ENCODE assay signal across 1 cellular context in the genomic region with DNA sequence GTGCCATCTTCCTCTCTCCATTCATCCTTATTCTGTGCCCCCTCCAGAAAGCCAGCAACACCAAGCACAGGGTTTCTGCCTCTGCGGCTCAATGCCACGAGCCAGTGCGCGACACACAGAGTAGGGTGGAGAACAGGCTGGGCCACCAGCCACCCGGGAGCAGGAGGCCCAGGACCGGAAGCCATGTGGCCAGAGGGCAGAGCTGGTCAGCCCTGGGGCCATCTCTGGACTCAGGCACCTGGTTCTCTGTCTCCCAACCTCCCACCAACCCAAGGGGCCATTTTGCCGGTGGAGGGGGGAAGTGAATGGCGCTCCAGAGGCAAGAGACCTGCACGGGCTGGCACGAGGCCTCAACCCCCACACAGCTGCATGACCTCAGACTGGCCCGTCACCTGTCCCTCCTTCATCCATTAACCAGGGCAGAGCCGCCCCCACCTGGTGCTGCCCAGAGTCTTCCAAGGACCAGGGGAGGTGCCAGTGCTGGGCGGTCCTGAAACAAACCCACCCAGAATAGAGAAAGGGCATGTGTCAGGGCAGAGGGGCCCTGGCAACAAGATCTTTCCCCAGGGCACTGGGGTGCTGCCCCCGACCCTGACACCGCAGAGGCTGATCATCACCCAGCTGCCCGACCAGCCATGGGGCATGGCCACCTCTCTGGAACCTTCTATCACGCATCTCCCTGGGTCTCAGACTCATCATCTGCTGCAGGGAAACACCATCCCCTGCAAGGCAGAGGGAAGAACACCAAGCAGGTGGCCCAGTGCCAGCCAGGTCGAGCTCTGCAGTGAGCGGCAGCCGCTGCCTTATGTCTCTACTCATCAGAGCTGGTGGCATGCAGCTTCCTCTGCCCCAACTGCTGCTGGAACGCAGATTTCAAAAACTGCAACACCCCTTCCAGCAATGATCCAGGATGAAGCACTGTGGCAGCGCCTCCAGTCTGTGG.
TF ChIP-seq lines count a peak whose summit lies in the region.

No MANE protein-coding gene starts in this region.

TF ChIP-seq in IMR-90, 13 proteins besides CTCF, POLR2A, EP300 and RAD21:
- no peak for TF ChIP-seq MAZ (IDR thresholded peaks at IDR 0.05; ENCODE audit: borderline replicate concordance, low read depth, low read length)
- TF ChIP-seq, protein P1, sequence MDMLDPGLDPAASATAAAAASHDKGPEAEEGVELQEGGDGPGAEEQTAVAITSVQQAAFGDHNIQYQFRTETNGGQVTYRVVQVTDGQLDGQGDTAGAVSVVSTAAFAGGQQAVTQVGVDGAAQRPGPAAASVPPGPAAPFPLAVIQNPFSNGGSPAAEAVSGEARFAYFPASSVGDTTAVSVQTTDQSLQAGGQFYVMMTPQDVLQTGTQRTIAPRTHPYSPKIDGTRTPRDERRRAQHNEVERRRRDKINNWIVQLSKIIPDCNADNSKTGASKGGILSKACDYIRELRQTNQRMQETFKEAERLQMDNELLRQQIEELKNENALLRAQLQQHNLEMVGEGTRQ (IDR thresholded peaks at IDR 0.05; ENCODE audit: low read depth, low read length) = no peak
- no peak for TF ChIP-seq BHLHE40 (IDR thresholded peaks at IDR 0.05; ENCODE audit: low read depth, low read length)
- TF ChIP-seq RFX5 (IDR thresholded peaks at IDR 0.05; ENCODE audit: low read depth, low read length) = no peak
- no peak for TF ChIP-seq SMC3 (IDR thresholded peaks at IDR 0.05; ENCODE audit: low read depth, low read length)
- no peak for TF ChIP-seq MXI1 (IDR thresholded peaks at IDR 0.05; ENCODE audit: borderline replicate concordance, low read depth, low read length)
- TF ChIP-seq MAFK (IDR thresholded peaks at IDR 0.05; ENCODE audit: low read depth, low read length) = no peak
- TF ChIP-seq NFE2L2 (IDR thresholded peaks at IDR 0.05; ENCODE audit: low read depth, low read length) = no peak
- no peak for TF ChIP-seq RCOR1 (IDR thresholded peaks at IDR 0.05; ENCODE audit: insufficient replicate concordance, low read length)
- TF ChIP-seq, protein P2, sequence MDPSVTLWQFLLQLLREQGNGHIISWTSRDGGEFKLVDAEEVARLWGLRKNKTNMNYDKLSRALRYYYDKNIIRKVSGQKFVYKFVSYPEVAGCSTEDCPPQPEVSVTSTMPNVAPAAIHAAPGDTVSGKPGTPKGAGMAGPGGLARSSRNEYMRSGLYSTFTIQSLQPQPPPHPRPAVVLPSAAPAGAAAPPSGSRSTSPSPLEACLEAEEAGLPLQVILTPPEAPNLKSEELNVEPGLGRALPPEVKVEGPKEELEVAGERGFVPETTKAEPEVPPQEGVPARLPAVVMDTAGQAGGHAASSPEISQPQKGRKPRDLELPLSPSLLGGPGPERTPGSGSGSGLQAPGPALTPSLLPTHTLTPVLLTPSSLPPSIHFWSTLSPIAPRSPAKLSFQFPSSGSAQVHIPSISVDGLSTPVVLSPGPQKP (IDR thresholded peaks at IDR 0.05; ENCODE audit: borderline replicate concordance, low read depth, low read length) = no peak
- TF ChIP-seq CHD1 (IDR thresholded peaks at IDR 0.05; ENCODE audit: low read depth, low read length) = no peak
- TF ChIP-seq CEBPB (IDR thresholded peaks at IDR 0.05; ENCODE audit: low read depth, low read length) = no peak
- no peak for TF ChIP-seq FOS (IDR thresholded peaks at IDR 0.05; ENCODE audit: low read depth, low read length)
